ENCODE assay signal across 24 cellular contexts in the genomic region with DNA sequence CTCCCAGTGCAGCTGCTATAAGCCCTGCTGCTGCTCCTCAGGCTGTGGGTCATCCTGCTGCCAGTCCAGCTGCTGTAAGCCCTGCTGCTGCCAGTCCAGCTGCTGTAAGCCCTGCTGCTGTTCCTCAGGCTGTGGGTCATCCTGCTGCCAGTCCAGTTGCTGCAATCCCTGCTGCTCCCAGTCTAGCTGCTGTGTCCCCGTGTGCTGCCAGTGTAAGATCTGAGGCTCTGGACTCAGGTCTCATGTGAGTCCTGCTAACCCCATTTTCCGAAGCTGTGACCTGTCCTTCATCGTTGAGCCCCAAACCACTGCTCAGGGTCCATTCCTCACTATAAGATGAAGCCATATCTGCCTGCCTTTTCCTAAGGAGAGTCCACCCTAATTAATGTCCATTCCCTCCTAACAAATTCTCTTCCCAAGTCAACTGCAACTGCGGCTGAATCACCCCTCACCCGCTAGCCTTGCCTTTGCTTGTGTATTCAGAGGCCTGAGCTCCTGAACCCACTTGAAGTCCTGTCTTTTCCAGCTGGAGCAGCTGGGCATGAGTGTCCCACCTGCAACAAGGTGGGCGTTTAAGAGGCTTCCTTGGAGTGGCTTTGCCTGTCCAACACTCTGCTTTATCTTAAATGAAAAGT. TPM values are rescaled to one million over a fixed set of nuclear protein-coding genes. Genes with fewer than 3 reads are reported as not detected.
"Had no signal": no experiment of that assay in that cellular context is flagged by ENCODE, and none has a peak within 500 bp of the region (broad histone marks: within the 10 kb centered on the region; RNA-seq: fewer than 3 reads in every experiment).

No MANE protein-coding gene starts in this region.

- H3K36me3 ChIP-seq: ascending aorta, gastroesophageal sphincter, heart right ventricle, thyroid gland, uterus had no signal

- H3K4me3 Mint-ChIP-seq: activated B cell treated with CpG ODN at 0.5 μM for 24 hours; activated CD4-positive, alpha-beta memory T cell treated with anti-CD3 and anti-CD28 coated beads for 36 hours; activated naive CD4-positive, alpha-beta T cell treated with anti-CD3 and anti-CD28 coated beads, Interleukin-2, amount 10 ng/mL, durations not matched to agents 7 days and 5 days; natural killer cell had no signal

- H3K36me3 Mint-ChIP-seq: activated CD4-positive, alpha-beta memory T cell treated with anti-CD3 and anti-CD28 coated beads for 36 hours; activated naive CD4-positive, alpha-beta T cell treated with anti-CD3 and anti-CD28 coated beads, Interleukin-2, amount 10 ng/mL, durations not matched to agents 7 days and 5 days; natural killer cell had no signal

- H3K4me3 ChIP-seq: ascending aorta, gastroesophageal sphincter, heart right ventricle, thyroid gland, uterus had no signal

- H3K27ac ChIP-seq: ascending aorta, gastroesophageal sphincter, heart right ventricle, thyroid gland, uterus had no signal

- DNase-seq: activated B cell treated with CpG ODN at 0.5 μM for 24 hours; activated CD4-positive, alpha-beta memory T cell treated with anti-CD3 and anti-CD28 coated beads for 36 hours; activated CD4-positive, alpha-beta T cell treated with anti-CD3 and anti-CD28 coated beads for 4 hours; activated effector memory CD4-positive, alpha-beta T cell treated with Interleukin-2 at 50 U/mL for 16 hours; activated naive CD4-positive, alpha-beta T cell treated with anti-CD3 and anti-CD28 coated beads, Interleukin-2, amount 10 ng/mL, durations not matched to agents 7 days and 5 days; activated T-cell treated with anti-CD3 and anti-CD28 coated beads, Interleukin-2, amount 50 U/mL, for 48 hours; cortex of kidney; heart right ventricle; kidney glomerular epithelial cell; mesendoderm; natural killer cell; stimulated activated CD4-positive, alpha-beta T cell treated with anti-CD3 and anti-CD28 coated beads, Interleukin-2, amount 100 ng/mL, for 24 hours; stimulated activated naive CD4-positive, alpha-beta T cell treated with Interleukin-2 at 50 U/mL for 16 hours; T-helper 1 cell; T-helper 9 cell; thyroid gland; uterus had no signal

- H3K27ac Mint-ChIP-seq: activated B cell treated with CpG ODN at 0.5 μM for 24 hours; activated CD4-positive, alpha-beta memory T cell treated with anti-CD3 and anti-CD28 coated beads for 36 hours; activated naive CD4-positive, alpha-beta T cell treated with anti-CD3 and anti-CD28 coated beads, Interleukin-2, amount 10 ng/mL, durations not matched to agents 7 days and 5 days; natural killer cell had no signal

- H3K27me3 ChIP-seq: ascending aorta, heart right ventricle, thyroid gland, uterus had no signal

- H3K4me1 ChIP-seq: ascending aorta, gastroesophageal sphincter, heart right ventricle, thyroid gland, uterus had no signal

- H3K4me1 Mint-ChIP-seq: activated B cell treated with CpG ODN at 0.5 μM for 24 hours; activated naive CD4-positive, alpha-beta T cell treated with anti-CD3 and anti-CD28 coated beads, Interleukin-2, amount 10 ng/mL, durations not matched to agents 7 days and 5 days; natural killer cell had no signal

- H3K9me3 ChIP-seq: ascending aorta, thyroid gland, uterus had no signal

- H3K9me3 Mint-ChIP-seq: activated B cell treated with CpG ODN at 0.5 μM for 24 hours; activated naive CD4-positive, alpha-beta T cell treated with anti-CD3 and anti-CD28 coated beads, Interleukin-2, amount 10 ng/mL, durations not matched to agents 7 days and 5 days; natural killer cell had no signal

- ATAC-seq: gastroesophageal sphincter, heart right ventricle, natural killer cell had no signal

RNA-seq across cellular contexts. Expression of gene KRTAP5-7, which starts 0.6 kb away (rescaled TPM):
- total RNA-seq: activated CD4-positive, alpha-beta memory T cell treated with anti-CD3 and anti-CD28 coated beads for 36 hours; ascending aorta; gastroesophageal sphincter; renal cortical epithelial cell; skeletal muscle tissue had no signal

RNA-seq across cellular contexts. Expression of gene KRTAP5-8, which starts 10.1 kb away (rescaled TPM):
- total RNA-seq: activated CD4-positive, alpha-beta memory T cell treated with anti-CD3 and anti-CD28 coated beads for 36 hours; ascending aorta; heart right ventricle; natural killer cell; renal cortical epithelial cell; skeletal muscle tissue had no signal
- polyA plus RNA-seq: adipose tissue, heart right ventricle had no signal

RNA-seq across cellular contexts. Expression of gene KRTAP5-9, which starts 20.5 kb away (rescaled TPM):
- total RNA-seq: ascending aorta, gastroesophageal sphincter, heart right ventricle, renal cortical epithelial cell, skeletal muscle tissue, uterus had no signal
- polyA plus RNA-seq: adipose tissue, heart right ventricle had no signal

RNA-seq across cellular contexts. Expression of gene KRTAP5-10, which starts 37.7 kb away (rescaled TPM):
- total RNA-seq: activated CD4-positive, alpha-beta memory T cell treated with anti-CD3 and anti-CD28 coated beads for 36 hours; ascending aorta; gastroesophageal sphincter; heart right ventricle; natural killer cell; renal cortical epithelial cell; skeletal muscle tissue; subcutaneous adipose tissue; thyroid gland had no signal
- polyA plus RNA-seq: adipose tissue, heart right ventricle had no signal

RNA-seq across cellular contexts. Expression of gene KRTAP5-11, which starts 55.0 kb away (rescaled TPM):
- total RNA-seq: activated B cell treated with CpG ODN at 0.5 μM for 24 hours; activated CD4-positive, alpha-beta memory T cell treated with anti-CD3 and anti-CD28 coated beads for 36 hours; ascending aorta; gastroesophageal sphincter; heart right ventricle; natural killer cell; renal cortical epithelial cell; skeletal muscle tissue; subcutaneous adipose tissue; thyroid gland; uterus had no signal
- polyA plus RNA-seq: adipose tissue, esophagus, heart right ventricle had no signal
